Comparison of ENCODE assay signal across 21 cellular contexts in genomic region chr3:197789309-197789708, GRCh38. TPM values are rescaled to one million over a fixed set of nuclear protein-coding genes. Genes with fewer than 3 reads are reported as not detected.
A peak's percentile ranks its signal among the peaks of the same experiment; 100 is the strongest.
DNase-seq lines count a peak whose midpoint lies in the region; ATAC-seq, FAIRE-seq and TF ChIP-seq lines count a peak whose summit lies in the region.
"Had no signal": no experiment of that assay in that cellular context is flagged by ENCODE, and none has a peak within 500 bp of the region (broad histone marks: within the 10 kb centered on the region; RNA-seq: fewer than 3 reads in every experiment).

No MANE protein-coding gene starts in this region.

- ATAC-seq in memory B cell (ENCODE audit: low read depth) (no peak), HG03521 (IDR thresholded peaks at IDR 0.05; ENCODE audit: unreplicated experiment) (no peak), Right ventricle myocardium superior (ENCODE audit: poor library complexity) (no peak)

- H3K9me3 Mint-ChIP-seq in memory B cell = no peaks in the 10 kb centered on the region
- H3K9me3 Mint-ChIP-seq: CD4-positive, CD25-positive, alpha-beta regulatory T cell had no signal

- no peak overlapping the region for H3K4me3 Mint-ChIP-seq in memory B cell

- DNase-seq in H54 (ENCODE audit: insufficient read length, low spot score) = no peak
- peak; percentile 31 for DNase-seq in RKO (ENCODE audit: low spot score)
- no peak for DNase-seq in memory B cell (ENCODE audit: low spot score in 2 of 2)
- DNase-seq in NCI-H69 (lab: John Stamatoyannopoulos, UW) = no peak
- DNase-seq in ecto neural progenitor cell (ENCODE audit: low spot score) = no peak
- no peak for DNase-seq in Right ventricle myocardium superior
- DNase-seq: CD4-positive, CD25-positive, alpha-beta regulatory T cell; DMS79; GDM1; GOT3; KG1; NCI-H1436; NCI-H2029; NCI-H2171; NCI-H446 treated with DMSO at 0.1 percent for 48 hours; NCI-H774; Peyer's patch; SIG-M5 had no signal

- TF ChIP-seq POLR2A in H54 (IDR thresholded peaks at IDR 0.05; ENCODE audit: low read depth, low read length) = no peak

- H3K36me3 Mint-ChIP-seq in memory B cell = no peaks in the 10 kb centered on the region
- H3K36me3 Mint-ChIP-seq: CD4-positive, CD25-positive, alpha-beta regulatory T cell had no signal

- H3K27ac Mint-ChIP-seq in memory B cell = peak overlapping the region; percentile 91

- intact Hi-C loops in Right ventricle myocardium superior (cut with DNase I) = no loop called here

- peaks cover 21% of the 10 kb centered on the region for H3K4me1 Mint-ChIP-seq in memory B cell

- FAIRE-seq in H54 (lab: Jason Lieb, UNC) = peak; percentile 92
- FAIRE-seq: D721Med, GM12891 had no signal

- H3K27me3 Mint-ChIP-seq in memory B cell = no peaks in the 10 kb centered on the region
- H3K27me3 Mint-ChIP-seq: CD4-positive, CD25-positive, alpha-beta regulatory T cell had no signal

RNA-seq across cellular contexts. Expression of gene LRCH3, which starts 1.7 kb away (rescaled TPM):
- 18.0 TPM for total RNA-seq in Right ventricle myocardium superior

RNA-seq across cellular contexts. Expression of gene FYTTD1, which starts 39.6 kb away (rescaled TPM):
- 66.9 TPM for total RNA-seq in Right ventricle myocardium superior

RNA-seq across cellular contexts. Expression of gene RUBCN, which starts 52.6 kb away (rescaled TPM):
- 15.1 TPM for total RNA-seq in Right ventricle myocardium superior
